In the genomic region with DNA sequence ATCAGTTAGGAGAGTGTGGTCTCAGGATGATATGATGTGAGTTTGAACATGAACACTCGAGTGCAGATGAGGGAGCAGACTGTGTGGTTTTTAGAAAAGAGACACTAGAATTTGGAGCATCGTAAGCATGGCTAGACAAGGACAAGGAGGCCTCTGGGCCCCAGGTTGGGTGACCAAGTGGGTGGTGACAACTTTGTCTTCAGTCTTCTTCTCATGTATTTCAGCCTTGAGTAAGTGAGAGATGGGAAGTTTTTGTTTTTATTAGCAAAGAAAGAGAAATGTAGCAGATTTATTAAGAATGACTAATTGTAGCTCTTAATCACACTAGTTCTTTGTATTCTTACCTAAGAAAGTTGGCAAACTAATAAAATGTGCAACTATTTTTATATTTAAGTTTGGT, we compare ENCODE assay signal across 15 cellular contexts. TPM values are rescaled to one million over a fixed set of nuclear protein-coding genes. Genes with fewer than 3 reads are reported as not detected.
A peak's percentile ranks its signal among the peaks of the same experiment; 100 is the strongest.
DNase-seq lines count a peak whose midpoint lies in the region; ATAC-seq and TF ChIP-seq lines count a peak whose summit lies in the region.
"Had no signal": no experiment of that assay in that cellular context is flagged by ENCODE, and none has a peak within 500 bp of the region (broad histone marks: within the 10 kb centered on the region; RNA-seq: fewer than 3 reads in every experiment).

No MANE protein-coding gene starts in this region.

- DNase-seq in GM23248 (peak; percentile 52), CD14-positive monocyte (ENCODE audit: low spot score) (no peak), amygdala (lab: John Stamatoyannopoulos, UW) (no peak)
- DNase-seq in stimulated activated effector memory CD8-positive, alpha-beta T cell treated with anti-CD3 and anti-CD28 coated beads, Interleukin-12 subunit alpha, Interleukin-12 subunit beta, amount 100 ng/mL, for 72 hours (ENCODE audit: low spot score in 2 of 2) = no peak
- DNase-seq in central memory CD4-positive, alpha-beta T cell = no peak
- DNase-seq: BE2C, lower lobe of right lung, NCI-H2029 treated with DMSO at 0.1 percent for 48 hours, NCI-H510A treated with DMSO at 0.1 percent for 48 hours, right cardiac atrium had no signal

- H3K27ac Mint-ChIP-seq in activated naive CD8-positive, alpha-beta T cell = peak overlapping the region; percentile 37
- H3K27ac Mint-ChIP-seq in stimulated activated effector memory CD8-positive, alpha-beta T cell treated with anti-CD3 and anti-CD28 coated beads, Interleukin-12 subunit alpha, Interleukin-12 subunit beta, amount 100 ng/mL, for 72 hours = peak overlapping the region; percentile 18
- H3K27ac Mint-ChIP-seq in CD14-positive monocyte = peak overlapping the region in 2 of 7 donors; percentile 70 to 88

- ATAC-seq in gastroesophageal sphincter = no peak
- ATAC-seq in stimulated activated effector memory CD8-positive, alpha-beta T cell treated with anti-CD3 and anti-CD28 coated beads, Interleukin-12 subunit alpha, Interleukin-12 subunit beta, amount 100 ng/mL, for 72 hours = no peak
- ATAC-seq in HG03175 (IDR thresholded peaks at IDR 0.05; ENCODE audit: unreplicated experiment) = no peak
- ATAC-seq: lower lobe of right lung, right cardiac atrium had no signal

- no peak overlapping the region for H3K9ac ChIP-seq in GM23248

- H3K27ac ChIP-seq in GM23248 (peak overlapping the region; percentile 67), gastroesophageal sphincter (peak overlapping the region in 3 of 4 donors; percentile 22 to 85 (median 30))
- H3K27ac ChIP-seq: lower lobe of right lung had no signal

- H3K4me3 ChIP-seq in GM23248 = no peak overlapping the region
- no peak overlapping the region for H3K4me3 ChIP-seq in gastroesophageal sphincter
- H3K4me3 ChIP-seq: lower lobe of right lung, suprapubic skin had no signal

- peaks cover 23% of the 10 kb centered on the region for H3F3A ChIP-seq in GM23248 (ENCODE audit: insufficient read depth)

- no peak for TF ChIP-seq EP300 in gastroesophageal sphincter (IDR thresholded peaks at IDR 0.05)

- no peaks in the 10 kb centered on the region for H3K9me3 ChIP-seq in GM23248 (ENCODE audit: low read depth)
- no peaks in the 10 kb centered on the region for H3K9me3 ChIP-seq in gastroesophageal sphincter
- H3K9me3 ChIP-seq: BE2C, lower lobe of right lung, suprapubic skin had no signal

- H3K27me3 ChIP-seq in GM23248 (replicated peaks; ENCODE audit: insufficient read depth) (no peaks in the 10 kb centered on the region), gastroesophageal sphincter (no peaks in the 10 kb centered on the region)
- H3K27me3 ChIP-seq: BE2C, suprapubic skin had no signal

- H3K79me2 ChIP-seq in GM23248 (ENCODE audit: insufficient read depth) = peaks cover 48% of the 10 kb centered on the region

- peaks cover 94% of the 10 kb centered on the region for H3K4me1 Mint-ChIP-seq in activated naive CD8-positive, alpha-beta T cell (ENCODE audit: low read depth)
- peaks cover 63% of the 10 kb centered on the region for H3K4me1 Mint-ChIP-seq in stimulated activated effector memory CD8-positive, alpha-beta T cell treated with anti-CD3 and anti-CD28 coated beads, Interleukin-12 subunit alpha, Interleukin-12 subunit beta, amount 100 ng/mL, for 72 hours
- H3K4me1 Mint-ChIP-seq in CD14-positive monocyte = peaks cover 67% of the 10 kb centered on the region

- TF ChIP-seq POLR2A in gastroesophageal sphincter (IDR thresholded peaks at IDR 0.05) = no peak

- H3K36me3 ChIP-seq in GM23248 (ENCODE audit: low read depth) (no peaks in the 10 kb centered on the region), gastroesophageal sphincter (no peaks in the 10 kb centered on the region)
- H3K36me3 ChIP-seq: BE2C, lower lobe of right lung, suprapubic skin had no signal

- no peaks in the 10 kb centered on the region for H3K9me2 ChIP-seq in GM23248 (ENCODE audit: insufficient read depth)

- H3K4me1 ChIP-seq in GM23248 (ENCODE audit: insufficient read depth) (peaks cover 66% of the 10 kb centered on the region), gastroesophageal sphincter (peaks cover 23 to 98% (median 33%) of the 10 kb centered on the region in 3 donors)
- H3K4me1 ChIP-seq: BE2C had no signal

- no peaks in the 10 kb centered on the region for H3K27me3 Mint-ChIP-seq in activated naive CD8-positive, alpha-beta T cell
- no peaks in the 10 kb centered on the region for H3K27me3 Mint-ChIP-seq in CD14-positive monocyte (ENCODE audit: low read depth in 3 of 3)

- H4K20me1 ChIP-seq in GM23248 (ENCODE audit: insufficient read depth) = no peaks in the 10 kb centered on the region

- WGBS in GM23248 (ENCODE audit: low coverage in 1 of 2, low lambda C conversion rate in 2 of 2, missing lambda C conversion rate in 2 of 2), 2 experiments = 90 to 93% methylated on average over 2 of the region's 2 CpGs
- WGBS in gastroesophageal sphincter (ENCODE audit: low coverage in 1 of 2), 2 donors = 83 to 84% methylated on average over 2 of the region's 2 CpGs

- peak overlapping the region; percentile 20 for H3K4me2 ChIP-seq in GM23248 (ENCODE audit: unreplicated experiment)

- no peak overlapping the region for H2AFZ ChIP-seq in GM23248

- in situ Hi-C loops in GM23248 (cut with MboI) = no loop called here

- H3K9me3 Mint-ChIP-seq in activated naive CD8-positive, alpha-beta T cell (ENCODE audit: low read depth) = no peaks in the 10 kb centered on the region
- H3K9me3 Mint-ChIP-seq in stimulated activated effector memory CD8-positive, alpha-beta T cell treated with anti-CD3 and anti-CD28 coated beads, Interleukin-12 subunit alpha, Interleukin-12 subunit beta, amount 100 ng/mL, for 72 hours = no peaks in the 10 kb centered on the region
- peaks cover 0 to 5% (median 0%) of the 10 kb centered on the region in 7 donors for H3K9me3 Mint-ChIP-seq in CD14-positive monocyte
- H3K9me3 Mint-ChIP-seq: neural crest cell had no signal

- TF ChIP-seq CTCF in gastroesophageal sphincter (IDR thresholded peaks at IDR 0.05) (no peak), CD14-positive monocyte (IDR thresholded peaks at IDR 0.05) (no peak)

- peaks cover 3% of the 10 kb centered on the region for H3K36me3 Mint-ChIP-seq in activated naive CD8-positive, alpha-beta T cell
- H3K36me3 Mint-ChIP-seq in stimulated activated effector memory CD8-positive, alpha-beta T cell treated with anti-CD3 and anti-CD28 coated beads, Interleukin-12 subunit alpha, Interleukin-12 subunit beta, amount 100 ng/mL, for 72 hours = peaks cover 6% of the 10 kb centered on the region
- H3K36me3 Mint-ChIP-seq in CD14-positive monocyte = peaks cover 2 to 6% of the 10 kb centered on the region in 2 donors

- intact Hi-C loops in CD14-positive monocyte (cut with micrococcal nuclease) = no loop called here

- no peak overlapping the region for H3K4me3 Mint-ChIP-seq in activated naive CD8-positive, alpha-beta T cell
- H3K4me3 Mint-ChIP-seq in stimulated activated effector memory CD8-positive, alpha-beta T cell treated with anti-CD3 and anti-CD28 coated beads, Interleukin-12 subunit alpha, Interleukin-12 subunit beta, amount 100 ng/mL, for 72 hours = no peak overlapping the region
- H3K4me3 Mint-ChIP-seq in CD14-positive monocyte = no peak overlapping the region
- H3K4me3 Mint-ChIP-seq: neural crest cell had no signal

RNA-seq across cellular contexts. Expression of a gene that starts 16.3 kb away (rescaled TPM):
- 32.6 and 41.5 TPM in 2 replicates for total RNA-seq in GM23248 (2014; rRNA removed; shearing (Covaris generic))
- polyA plus RNA-seq in GM23248 (2016; fragmentation: Nextera tagmentation; extraction: Ambion mirVana) (32.5 and 32.9 TPM in 2 replicates), CD14-positive monocyte (100 to 1,000 TPM in 1 of 2 donors, 10 to 100 TPM in 1; 89.0 to 104 TPM)
- 100 to 1,000 TPM; 245 to 501 (median 290) TPM for total RNA-seq in gastroesophageal sphincter
